12 cellular contexts compared by ENCODE assay signal in the genomic region with DNA sequence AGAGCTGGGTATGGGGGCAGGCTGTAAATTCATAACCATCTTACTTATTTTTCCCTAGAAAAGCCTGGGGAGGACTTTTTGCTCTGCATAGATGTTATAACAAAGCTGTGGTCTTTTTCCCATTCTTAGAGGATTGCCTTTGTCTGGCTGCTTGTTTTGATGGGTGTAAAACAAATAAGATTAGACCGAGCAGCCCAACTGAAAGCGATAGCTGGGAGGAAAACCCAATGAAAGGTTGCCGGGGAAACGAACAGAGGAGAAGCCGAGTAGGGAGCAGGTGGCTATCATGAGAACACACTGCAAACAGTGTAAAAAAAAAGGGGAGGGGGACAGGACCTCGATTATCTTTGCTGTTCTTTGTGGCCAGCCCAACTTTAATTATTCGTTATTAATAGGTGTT. TPM values are rescaled to one million over a fixed set of nuclear protein-coding genes. Genes with fewer than 3 reads are reported as not detected.
DNase-seq lines count a peak whose midpoint lies in the region; ATAC-seq and TF ChIP-seq lines count a peak whose summit lies in the region.
"Had no signal": no experiment of that assay in that cellular context is flagged by ENCODE, and none has a peak within 500 bp of the region (broad histone marks: within the 10 kb centered on the region; RNA-seq: fewer than 3 reads in every experiment).

No MANE protein-coding gene starts in this region.

- H3K79me2 ChIP-seq in MM.1S (ENCODE audit: low read length), result no peaks in the 10 kb centered on the region

- H3K4me3 ChIP-seq in MM.1S (ENCODE audit: low read length) (peak overlapping the region; percentile 49), uterus (no peak overlapping the region), testis (no peak overlapping the region)
- H3K4me3 ChIP-seq: skin epidermis had no signal

- H3K27me3 Mint-ChIP-seq in central memory CD8-positive, alpha-beta T cell, result peaks cover 83% of the 10 kb centered on the region

- H2AFZ ChIP-seq in MM.1S (ENCODE audit: low read length), result peak overlapping the region; percentile 39; the same call in 1 of the 2 replicates

- DNase-seq in MM.1S, result peak; percentile 46
- peak; percentile 94 for DNase-seq in NCI-H345 treated with DMSO at 0.1 percent for 48 hours (lab: John Stamatoyannopoulos, UW; ENCODE audit: unreplicated experiment)
- no peak for DNase-seq in central memory CD8-positive, alpha-beta T cell (ENCODE audit: low spot score in 2 of 2)
- DNase-seq in retina, result peak; percentile 78
- DNase-seq in occipital lobe (lab: John Stamatoyannopoulos, UW), result no peak
- no peak for DNase-seq in uterus
- no peak for DNase-seq in testis
- DNase-seq: T-helper 9 cell had no signal

- H4K20me1 ChIP-seq in MM.1S (ENCODE audit: insufficient read depth, low read length), result no peaks in the 10 kb centered on the region

- H3K9ac ChIP-seq in MM.1S (ENCODE audit: low read length), result peak overlapping the region; percentile 27; the same call in 1 of the 2 replicates

- peaks cover 2% of the 10 kb centered on the region for H3K36me3 Mint-ChIP-seq in central memory CD8-positive, alpha-beta T cell (ENCODE audit: insufficient read depth)

- H3F3A ChIP-seq in MM.1S (ENCODE audit: insufficient read depth, low read length), result no peaks in the 10 kb centered on the region

- no peak for ATAC-seq in central memory CD8-positive, alpha-beta T cell (replicated peaks; ENCODE audit: extremely low read depth, poor library complexity, severe bottlenecking)
- no peak for ATAC-seq in HG03521 (IDR thresholded peaks at IDR 0.05; ENCODE audit: unreplicated experiment)

- no peak for TF ChIP-seq POLR2A in uterus (IDR thresholded peaks at IDR 0.05)
- no peak for TF ChIP-seq POLR2A in testis (IDR thresholded peaks at IDR 0.05)

- H3K9me3 ChIP-seq in MM.1S (replicated peaks; ENCODE audit: insufficient read depth, low read length) (no peaks in the 10 kb centered on the region), uterus (no peaks in the 10 kb centered on the region), testis (no peaks in the 10 kb centered on the region)

- peak overlapping the region; percentile 12; the same call in 1 of the 2 replicates for H3K27ac ChIP-seq in MM.1S (ENCODE audit: low read length)
- H3K27ac ChIP-seq in uterus, result no peak overlapping the region
- no peak overlapping the region for H3K27ac ChIP-seq in testis
- H3K27ac ChIP-seq: skin epidermis had no signal

- intact Hi-C loops in uterus (cut with DNase I; ENCODE audit: low total_unique reads) (no loop called here), testis (cut with DNase I; ENCODE audit: low total_unique reads) (no loop called here)

- TF ChIP-seq CTCF in MM.1S (IDR thresholded peaks at IDR 0.05; ENCODE audit: low read length), result no peak
- TF ChIP-seq CTCF in uterus (IDR thresholded peaks at IDR 0.05), result no peak
- no peak for TF ChIP-seq CTCF in testis (IDR thresholded peaks at IDR 0.05)

- no peak overlapping the region for H3K27ac Mint-ChIP-seq in central memory CD8-positive, alpha-beta T cell (ENCODE audit: low read depth)

- WGBS in testis, 2 donors, result 4 to 9% methylated on average over 7 of the region's 7 CpGs

- H3K4me2 ChIP-seq in MM.1S (ENCODE audit: low read depth, low read length), result peak overlapping the region; percentile 70

- H3K4me1 Mint-ChIP-seq in central memory CD8-positive, alpha-beta T cell, result peaks cover 19% of the 10 kb centered on the region

- no peaks in the 10 kb centered on the region for H3K9me2 ChIP-seq in MM.1S (replicated peaks; ENCODE audit: insufficient read depth, low read length)

- H3K9me3 Mint-ChIP-seq in central memory CD8-positive, alpha-beta T cell, result no peaks in the 10 kb centered on the region

- H3K27me3 ChIP-seq in MM.1S (replicated peaks; ENCODE audit: insufficient read depth, low read length) (no peaks in the 10 kb centered on the region), uterus (peaks cover 0 to 23% of the 10 kb centered on the region in 2 donors), testis (no peaks in the 10 kb centered on the region)

- no peaks in the 10 kb centered on the region for H3K36me3 ChIP-seq in MM.1S (replicated peaks; ENCODE audit: insufficient read depth, low read length)
- H3K36me3 ChIP-seq in uterus, result no peaks in the 10 kb centered on the region
- H3K36me3 ChIP-seq in testis (ENCODE audit: low read depth, missing control alignments), result no peaks in the 10 kb centered on the region

- H3K4me1 ChIP-seq in MM.1S (ENCODE audit: low read length) (peaks cover 6% of the 10 kb centered on the region), uterus (no peaks in the 10 kb centered on the region), testis (no peaks in the 10 kb centered on the region)

- H3K4me3 Mint-ChIP-seq in central memory CD8-positive, alpha-beta T cell, result peak overlapping the region; percentile 63

RNA-seq across cellular contexts. Expression of gene ELAVL4, which starts 1.9 kb away (rescaled TPM):
- 91.4 TPM for total RNA-seq in occipital lobe
- total RNA-seq in uterus, result 1 to 10 TPM in 1 of 4 donors, not detected in 3; 1.2 TPM
- 10 to 100 TPM in 1 of 2 donors, 1 to 10 TPM in 1; 9.0 to 12.1 TPM for total RNA-seq in testis
- 21.0 TPM for polyA plus RNA-seq in testis (ENCODE audit: insufficient read depth, low read depth, low replicate concordance)
- total RNA-seq: endothelial cell of umbilical vein, M059J had no signal
- polyA plus RNA-seq: endothelial cell of umbilical vein had no signal

Comparison
In these comparisons a context has a peak if more than half of its experiments do, and no peak if none do; other contexts are left out.
1. DNase-seq: peak in MM.1S (single experiment), NCI-H345 treated with DMSO at 0.1 percent for 48 hours (single experiment) and retina (single experiment); none in central memory CD8-positive, alpha-beta T cell (0 of 2), occipital lobe (single experiment), uterus (0 of 2) and testis (single experiment).
2. RNA of gene ELAVL4, which starts 1.9 kb away (total RNA-seq): 91.4 TPM in occipital lobe (single experiment) and 9.0 to 12.1 TPM in testis; 1.2 TPM in uterus; every median in the first group is over 4 times any median in the second.